Comparison of ENCODE assay signal across 10 cellular contexts in the genomic region with DNA sequence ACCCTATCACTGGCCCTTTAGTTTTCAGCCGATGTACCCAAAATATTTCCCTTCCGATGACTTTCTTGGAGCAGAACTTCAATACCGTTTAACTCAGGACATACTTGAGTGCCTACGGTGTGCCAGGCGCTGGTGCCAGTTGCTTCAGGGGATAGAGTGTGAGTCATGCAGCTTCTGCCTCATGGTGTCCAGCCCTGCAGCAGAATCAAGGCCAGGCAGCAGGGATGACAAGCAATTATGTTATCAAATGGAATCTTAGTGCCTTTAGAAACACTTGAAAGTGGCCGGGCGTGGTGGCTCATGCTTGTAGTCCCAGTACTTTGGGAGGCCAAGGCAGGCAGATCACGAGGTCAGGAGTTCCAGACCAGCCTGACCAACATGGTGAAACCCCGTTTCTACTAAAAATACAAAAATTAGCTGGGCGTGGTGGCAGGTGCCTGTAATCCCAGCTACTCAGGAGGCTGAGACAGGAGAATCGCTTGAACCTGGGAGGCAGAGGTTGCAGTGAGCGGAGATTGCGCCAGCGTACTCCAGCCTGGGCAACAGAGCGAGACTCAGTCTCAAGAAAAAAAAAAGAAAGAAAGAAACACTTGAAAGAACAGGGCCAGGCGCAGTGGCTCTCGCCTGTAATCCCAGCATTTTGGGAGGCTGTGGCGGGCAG. TPM values are rescaled to one million over a fixed set of nuclear protein-coding genes. Genes with fewer than 3 reads are reported as not detected.
DNase-seq lines count a peak whose midpoint lies in the region; ATAC-seq and TF ChIP-seq lines count a peak whose summit lies in the region.
"Not testable (repeated sequence)": the region's sequence is repeated elsewhere in the genome, so short reads cannot be mapped to it uniquely, and the experiment has no call there.
"Had no signal": no experiment of that assay in that cellular context is flagged by ENCODE, and none has a peak within 500 bp of the region (broad histone marks: within the 10 kb centered on the region; RNA-seq: fewer than 3 reads in every experiment).

No MANE protein-coding gene starts in this region.

- ATAC-seq in left ventricle myocardium superior, result peak; percentile 26

- not testable (repeated sequence) for H3K9me2 ChIP-seq in SK-N-SH

- H4K20me1 ChIP-seq in SK-N-SH (ENCODE audit: insufficient read depth), result not testable (repeated sequence)

- not testable (repeated sequence) for H2AFZ ChIP-seq in SK-N-SH (ENCODE audit: low read depth)

- peak overlapping the region; percentile 37; the same call in 1 of the 2 replicates for H3K4me2 ChIP-seq in SK-N-SH

- POLR2A ChIA-PET in SK-N-SH (lab: Yijun Ruan, JAX), result not testable (repeated sequence)

- H3K27ac Mint-ChIP-seq in IgD-negative memory B cell, result peak overlapping the region in 2 of 3 donors; percentile 3 to 73
- H3K27ac Mint-ChIP-seq in activated naive CD4-positive, alpha-beta T cell treated with anti-CD3 and anti-CD28 coated beads for 36 hours, result peak overlapping the region; percentile 19

- not testable (repeated sequence) for TF ChIP-seq CTCF in SK-N-SH (IDR thresholded peaks at IDR 0.05); prostate gland (IDR thresholded peaks at IDR 0.05)

- peaks cover 11% of the 10 kb centered on the region for H3F3A ChIP-seq in SK-N-SH (replicated peaks; ENCODE audit: insufficient read depth)

- not testable (repeated sequence) for H3K4me3 Mint-ChIP-seq in IgD-negative memory B cell; activated naive CD4-positive, alpha-beta T cell treated with anti-CD3 and anti-CD28 coated beads for 36 hours

- not testable (repeated sequence) for H3K4me1 ChIP-seq in SK-N-SH (ENCODE audit: control insufficient read depth in 1 of 2, insufficient read depth in 2 of 2, low read depth in 1 of 2, low read length in 1 of 2); prostate gland (replicated peaks)

- not testable (repeated sequence) for TF ChIP-seq EP300 in SK-N-SH (IDR thresholded peaks at IDR 0.05; ENCODE audit: borderline replicate concordance in 1 of 2, low read depth in 1 of 2, low read length in 1 of 2)

- H3K36me3 Mint-ChIP-seq in IgD-negative memory B cell, result not testable (repeated sequence)
- peaks cover 29% of the 10 kb centered on the region for H3K36me3 Mint-ChIP-seq in activated naive CD4-positive, alpha-beta T cell treated with anti-CD3 and anti-CD28 coated beads for 36 hours (ENCODE audit: low read depth)

- H3K27me3 Mint-ChIP-seq in IgD-negative memory B cell; activated naive CD4-positive, alpha-beta T cell treated with anti-CD3 and anti-CD28 coated beads for 36 hours (ENCODE audit: low read depth): not testable (repeated sequence)

- not testable (repeated sequence) for TF ChIP-seq RAD21 in SK-N-SH (IDR thresholded peaks at IDR 0.05; ENCODE audit: low read length)

- 67% methylated on average over 18 of the region's 18 CpGs for WGBS in SK-N-SH (ENCODE audit: low lambda C conversion rate)
- 74% methylated on average over 18 of the region's 18 CpGs for WGBS in prostate gland

- not testable (repeated sequence) for H3K27me3 ChIP-seq in SK-N-SH (ENCODE audit: insufficient read depth); prostate gland (replicated peaks; ENCODE audit: insufficient read depth)

- CTCF ChIA-PET in SK-N-SH (lab: Yijun Ruan, JAX), result interaction anchor here (0.7 to 3.9 kb wide), 8 partner anchors 11 to 522 kb away, joined by 3 to 24 read pairs (median 3); no protein-coding TSS in a partner anchor
- CTCF ChIA-PET in activated naive CD4-positive, alpha-beta T cell treated with anti-CD3 and anti-CD28 coated beads for 36 hours (lab: Charles Lee), result interaction anchor here (1.0 to 2.2 kb wide), 5 partner anchors 10 to 100 kb away, joined by 3 to 10 read pairs (median 4); a partner anchor contains a TSS

- in situ Hi-C loops in G401 (cut with HindIII; ENCODE audit: low sequenced_read_pairs), result not testable (repeated sequence)

- H3K4me3 ChIP-seq in SK-N-SH (ENCODE audit: low read depth in 2 of 2, low read length in 1 of 2); prostate gland: not testable (repeated sequence)

- intact Hi-C loops in activated naive CD4-positive, alpha-beta T cell treated with anti-CD3 and anti-CD28 coated beads for 36 hours (cut with micrococcal nuclease); left ventricle myocardium superior (cut with micrococcal nuclease); prostate gland (cut with DNase I): not testable (repeated sequence)

- H3K36me3 ChIP-seq in SK-N-SH (replicated peaks in 1 of 2; ENCODE audit: control insufficient read depth in 1 of 2, insufficient read depth in 2 of 2, low read length in 1 of 2); prostate gland: not testable (repeated sequence)

- H3K4me1 Mint-ChIP-seq in IgD-negative memory B cell, result peaks cover 9 to 16% (median 12%) of the 10 kb centered on the region in 3 donors
- peaks cover 66% of the 10 kb centered on the region for H3K4me1 Mint-ChIP-seq in activated naive CD4-positive, alpha-beta T cell treated with anti-CD3 and anti-CD28 coated beads for 36 hours (ENCODE audit: low read depth)

- H3K27ac ChIP-seq in SK-N-SH (ENCODE audit: low read depth in 2 of 2, low read length in 1 of 2) (peak overlapping the region in 1 of 2 experiments; percentile 41; a peak in 2 of 4 replicates), prostate gland (peak overlapping the region in 1 of 2 donors; percentile 41)

- not testable (repeated sequence) for H3K79me2 ChIP-seq in SK-N-SH (ENCODE audit: insufficient read depth)

- TF ChIP-seq POLR2A in prostate gland (IDR thresholded peaks at IDR 0.05), result not testable (repeated sequence)

- DNase-seq in AG08395 (ENCODE audit: low spot score), result peak; percentile 82
- DNase-seq in G401 (ENCODE audit: low spot score), result peak; percentile 81
- not testable (repeated sequence) for DNase-seq in SK-N-SH; activated naive CD4-positive, alpha-beta T cell treated with anti-CD3 and anti-CD28 coated beads for 36 hours; left ventricle myocardium superior
- DNase-seq in cerebellum (ENCODE audit: low spot score), result peak; percentile 67
- DNase-seq in prostate gland (ENCODE audit: low spot score), result peak; percentile 41

- H3K9ac ChIP-seq in SK-N-SH, result not testable (repeated sequence)

- not testable (repeated sequence) for H3K9me3 Mint-ChIP-seq in IgD-negative memory B cell; activated naive CD4-positive, alpha-beta T cell treated with anti-CD3 and anti-CD28 coated beads for 36 hours

- H3K9me3 ChIP-seq in SK-N-SH, prostate gland: not testable (repeated sequence)

TF ChIP-seq in SK-N-SH, 30 proteins besides CTCF, POLR2A, EP300 and RAD21:
- TF ChIP-seq FOSL2 (IDR thresholded peaks at IDR 0.05; ENCODE audit: borderline replicate concordance, low read depth) (peak; percentile 65; the same call in 1 of the 2 replicates), JUND (IDR thresholded peaks at IDR 0.05) (peak; percentile 40), TCF12 (IDR thresholded peaks at IDR 0.05) (peak; percentile 42; the same call in 1 of the 2 replicates)
- TF ChIP-seq, protein P1, sequence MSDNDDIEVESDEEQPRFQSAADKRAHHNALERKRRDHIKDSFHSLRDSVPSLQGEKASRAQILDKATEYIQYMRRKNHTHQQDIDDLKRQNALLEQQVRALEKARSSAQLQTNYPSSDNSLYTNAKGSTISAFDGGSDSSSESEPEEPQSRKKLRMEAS (IDR thresholded peaks at IDR 0.05; ENCODE audit: low read depth), result peak; percentile 63; the same call in 1 of the 2 replicates

RNA-seq across cellular contexts. Expression of a gene that starts 13.1 kb away (rescaled TPM):
- total RNA-seq in G401 (2014; rRNA removed; shearing (Covaris generic)), result 7.6 and 16.7 TPM in 2 replicates
- 36.1 TPM for polyA plus RNA-seq in IgD-negative memory B cell
- 4.8 TPM in 2 replicates for polyA plus RNA-seq in SK-N-SH (2012; rRNA removed)
- 6.0 and 6.3 TPM in 2 replicates for polyA plus RNA-seq in SK-N-SH (2012; cell fraction: cytosol; rRNA removed)
- polyA plus RNA-seq in SK-N-SH (2012; cell fraction: nucleus; rRNA removed), result 5.0 and 6.2 TPM in 2 replicates
- 10 to 100 TPM; 70.8 to 71.9 TPM for total RNA-seq in activated naive CD4-positive, alpha-beta T cell treated with anti-CD3 and anti-CD28 coated beads for 36 hours
- total RNA-seq in cerebellum, result 24.1 TPM
- 6.4 TPM for total RNA-seq in left ventricle myocardium superior
- total RNA-seq in prostate gland, result 100 to 1,000 TPM in 1 of 2 donors, 10 to 100 TPM in 1; 50.8 to 238 TPM

RNA-seq across cellular contexts. Expression of a gene that starts 40.2 kb away (rescaled TPM):
- not detected in 2 replicates for total RNA-seq in G401 (2014; rRNA removed; shearing (Covaris generic))
- not detected for polyA plus RNA-seq in IgD-negative memory B cell
- polyA plus RNA-seq in SK-N-SH (2012; rRNA removed), result 0.02 TPM in 1 of 2 replicates, not detected in the other
- 0.01 TPM in 2 replicates for polyA plus RNA-seq in SK-N-SH (2012; cell fraction: cytosol; rRNA removed)
- 0.01 TPM in 1 of 2 replicates, not detected in the other for polyA plus RNA-seq in SK-N-SH (2012; cell fraction: nucleus; rRNA removed)
- under 1 TPM; 0.20 to 0.31 TPM for total RNA-seq in activated naive CD4-positive, alpha-beta T cell treated with anti-CD3 and anti-CD28 coated beads for 36 hours
- 0.09 TPM for total RNA-seq in cerebellum
- 0.27 TPM for total RNA-seq in left ventricle myocardium superior
- total RNA-seq in prostate gland, result 1 to 10 TPM; 2.0 to 7.7 TPM
- total RNA-seq: glomerular endothelial cell, mesenteric fat pad had no signal
